ENCODE assay signal across 1 cellular context in the genomic region with DNA sequence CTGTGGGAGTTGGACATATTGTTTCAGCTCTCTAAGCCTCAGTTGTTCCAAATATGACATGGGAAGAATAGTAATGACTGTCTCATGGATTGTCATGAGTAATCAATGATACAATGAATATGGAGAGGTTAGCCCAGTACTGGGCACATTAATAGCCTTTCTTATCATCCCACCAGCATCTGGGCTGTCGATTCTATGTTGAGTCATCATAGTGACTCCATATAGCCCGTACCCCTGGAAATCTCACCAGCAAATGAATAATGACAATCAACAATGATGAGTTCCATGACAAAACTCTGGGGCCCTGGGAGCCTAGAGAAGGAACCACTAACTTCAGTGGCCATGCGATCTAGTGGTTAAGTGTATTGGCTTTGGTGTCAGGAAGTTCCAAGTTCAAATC.
TF ChIP-seq lines count a peak whose summit lies in the region.

No MANE protein-coding gene starts in this region.

TF ChIP-seq in K562, 482 proteins besides CTCF, POLR2A, EP300 and RAD21:
- TF ChIP-seq CCNT2 (IDR thresholded peaks at IDR 0.05; ENCODE audit: borderline replicate concordance, extremely low read depth, insufficient read length, low read depth, low read length): no peak
- TF ChIP-seq ERF (CRISPR knock-in tag; IDR thresholded peaks at IDR 0.05): no peak
- TF ChIP-seq HDAC1 (IDR thresholded peaks at IDR 0.05): no peak
- TF ChIP-seq, protein P1, sequence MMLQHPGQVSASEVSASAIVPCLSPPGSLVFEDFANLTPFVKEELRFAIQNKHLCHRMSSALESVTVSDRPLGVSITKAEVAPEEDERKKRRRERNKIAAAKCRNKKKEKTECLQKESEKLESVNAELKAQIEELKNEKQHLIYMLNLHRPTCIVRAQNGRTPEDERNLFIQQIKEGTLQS (IDR thresholded peaks at IDR 0.05): peak; percentile 48
- TF ChIP-seq, protein P1 (CRISPR knock-in tag; conservative IDR thresholded peaks at IDR 0.05): no peak
- no peak for TF ChIP-seq FIP1L1 (IDR thresholded peaks at IDR 0.05; ENCODE audit: low read depth, low read length, poor library complexity, severe bottlenecking)
- TF ChIP-seq NR2C1 (IDR thresholded peaks at IDR 0.05): no peak
- TF ChIP-seq NR2C1 (tag; IDR thresholded peaks at IDR 0.05): no peak
- TF ChIP-seq FOSL1 (tag; conservative IDR thresholded peaks at IDR 0.05): peak; percentile 69
- TF ChIP-seq, protein P2, sequence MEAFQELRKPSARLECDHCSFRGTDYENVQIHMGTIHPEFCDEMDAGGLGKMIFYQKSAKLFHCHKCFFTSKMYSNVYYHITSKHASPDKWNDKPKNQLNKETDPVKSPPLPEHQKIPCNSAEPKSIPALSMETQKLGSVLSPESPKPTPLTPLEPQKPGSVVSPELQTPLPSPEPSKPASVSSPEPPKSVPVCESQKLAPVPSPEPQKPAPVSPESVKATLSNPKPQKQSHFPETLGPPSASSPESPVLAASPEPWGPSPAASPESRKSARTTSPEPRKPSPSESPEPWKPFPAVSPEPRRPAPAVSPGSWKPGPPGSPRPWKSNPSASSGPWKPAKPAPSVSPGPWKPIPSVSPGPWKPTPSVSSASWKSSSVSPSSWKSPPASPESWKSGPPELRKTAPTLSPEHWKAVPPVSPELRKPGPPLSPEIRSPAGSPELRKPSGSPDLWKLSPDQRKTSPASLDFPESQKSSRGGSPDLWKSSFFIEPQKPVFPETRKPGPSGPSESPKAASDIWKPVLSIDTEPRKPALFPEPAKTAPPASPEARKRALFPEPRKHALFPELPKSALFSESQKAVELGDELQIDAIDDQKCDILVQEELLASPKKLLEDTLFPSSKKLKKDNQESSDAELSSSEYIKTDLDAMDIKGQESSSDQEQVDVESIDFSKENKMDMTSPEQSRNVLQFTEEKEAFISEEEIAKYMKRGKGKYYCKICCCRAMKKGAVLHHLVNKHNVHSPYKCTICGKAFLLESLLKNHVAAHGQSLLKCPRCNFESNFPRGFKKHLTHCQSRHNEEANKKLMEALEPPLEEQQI (IDR thresholded peaks at IDR 0.05): no peak
- TF ChIP-seq, protein P3, sequence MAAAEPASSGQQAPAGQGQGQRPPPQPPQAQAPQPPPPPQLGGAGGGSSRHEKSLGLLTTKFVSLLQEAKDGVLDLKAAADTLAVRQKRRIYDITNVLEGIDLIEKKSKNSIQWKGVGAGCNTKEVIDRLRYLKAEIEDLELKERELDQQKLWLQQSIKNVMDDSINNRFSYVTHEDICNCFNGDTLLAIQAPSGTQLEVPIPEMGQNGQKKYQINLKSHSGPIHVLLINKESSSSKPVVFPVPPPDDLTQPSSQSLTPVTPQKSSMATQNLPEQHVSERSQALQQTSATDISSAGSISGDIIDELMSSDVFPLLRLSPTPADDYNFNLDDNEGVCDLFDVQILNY (CRISPR knock-in tag; IDR thresholded peaks at IDR 0.05): no peak
- TF ChIP-seq, protein P4, sequence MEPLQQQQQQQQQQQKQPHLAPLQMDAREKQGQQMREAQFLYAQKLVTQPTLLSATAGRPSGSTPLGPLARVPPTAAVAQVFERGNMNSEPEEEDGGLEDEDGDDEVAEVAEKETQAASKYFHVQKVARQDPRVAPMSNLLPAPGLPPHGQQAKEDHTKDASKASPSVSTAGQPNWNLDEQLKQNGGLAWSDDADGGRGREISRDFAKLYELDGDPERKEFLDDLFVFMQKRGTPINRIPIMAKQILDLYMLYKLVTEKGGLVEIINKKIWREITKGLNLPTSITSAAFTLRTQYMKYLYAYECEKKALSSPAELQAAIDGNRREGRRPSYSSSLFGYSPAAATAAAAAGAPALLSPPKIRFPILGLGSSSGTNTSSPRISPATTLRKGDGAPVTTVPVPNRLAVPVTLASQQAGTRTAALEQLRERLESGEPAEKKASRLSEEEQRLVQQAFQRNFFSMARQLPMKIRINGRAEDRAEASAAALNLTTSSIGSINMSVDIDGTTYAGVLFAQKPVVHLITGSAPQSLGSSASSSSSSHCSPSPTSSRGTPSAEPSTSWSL (CRISPR knock-in tag; IDR thresholded peaks at IDR 0.05; ENCODE audit: borderline replicate concordance): no peak
- no peak for TF ChIP-seq NBN (IDR thresholded peaks at IDR 0.05; ENCODE audit: low read depth)
- no peak for TF ChIP-seq CHD1 (IDR thresholded peaks at IDR 0.05; ENCODE audit: low read length)
